In genomic region chr3:185362850-185363661, GRCh38 we compare ENCODE assay signal across 8 cellular contexts. TPM values are rescaled to one million over a fixed set of nuclear protein-coding genes. Genes with fewer than 3 reads are reported as not detected.
DNase-seq lines count a peak whose midpoint lies in the region; ATAC-seq and TF ChIP-seq lines count a peak whose summit lies in the region.

TSS of gene MAP3K13 (plus strand) at chr3:185363136. CDS start at chr3:185428582, 65,446 bp downstream.

- TF ChIP-seq EP300 in esophagus muscularis mucosa (IDR thresholded peaks at IDR 0.05), result no peak

- H3K36me3 ChIP-seq in esophagus muscularis mucosa (no peaks in the 10 kb centered on the region), stomach smooth muscle (ENCODE audit: control insufficient read depth in 2 of 2, insufficient read depth in 2 of 2, low read length in 2 of 2) (no peaks in the 10 kb centered on the region)

- no peak within 1 kb of the TSS for H3K27ac Mint-ChIP-seq in activated CD8-positive, alpha-beta T cell treated with anti-CD3 and anti-CD28 coated beads, Interleukin-2, amount 10 ng/mL, durations not matched to agents 7 days and 5 days

- H3K4me1 ChIP-seq in esophagus muscularis mucosa, result peaks cover 3 to 18% (median 11%) of the 10 kb centered on the region in 4 donors
- H3K4me1 ChIP-seq in stomach smooth muscle (ENCODE audit: control insufficient read depth, insufficient read depth, low read length), result no peaks in the 10 kb centered on the region

- H3K27me3 ChIP-seq in esophagus muscularis mucosa (no peaks in the 10 kb centered on the region), stomach smooth muscle (ENCODE audit: control insufficient read depth in 1 of 2, insufficient read depth in 2 of 2, low read length in 2 of 2) (no peaks in the 10 kb centered on the region)

- DNase-seq in CD1c-positive myeloid dendritic cell (ENCODE audit: extremely low spot score), result peak; percentile 85
- peak; percentile 95 for DNase-seq in NCI-H2227 (lab: John Stamatoyannopoulos, UW; ENCODE audit: unreplicated experiment)
- DNase-seq in activated CD8-positive, alpha-beta T cell treated with anti-CD3 and anti-CD28 coated beads, Interleukin-2, amount 10 ng/mL, durations not matched to agents 7 days and 5 days, result peak; percentile 59
- DNase-seq in esophagus muscularis mucosa (ENCODE audit: extremely low spot score), result no peak
- peak; percentile 80 for DNase-seq in middle frontal gyrus (ENCODE audit: extremely low spot score, low spot score)

- H3K9me3 ChIP-seq in esophagus muscularis mucosa (no peaks in the 10 kb centered on the region), stomach smooth muscle (ENCODE audit: control insufficient read depth in 2 of 2, low read length in 2 of 2) (no peaks in the 10 kb centered on the region)

- H3K4me3 ChIP-seq in esophagus muscularis mucosa (peak within 1 kb of the TSS; percentile 60 to 67 (median 65)), stomach smooth muscle (ENCODE audit: low read length in 2 of 2) (peak within 1 kb of the TSS; percentile 86 to 99)

- CTCF ChIA-PET in activated CD8-positive, alpha-beta T cell treated with anti-CD3 and anti-CD28 coated beads, Interleukin-2, amount 10 ng/mL, durations not matched to agents 7 days and 5 days (lab: Charles Lee), result interaction anchor here (1.2 to 2.2 kb wide), 2 partner anchors 8 to 10 kb away, joined by 6 to 10 read pairs; no protein-coding TSS in a partner anchor

- peaks cover 10% of the 10 kb centered on the region for H3K4me1 Mint-ChIP-seq in activated CD8-positive, alpha-beta T cell treated with anti-CD3 and anti-CD28 coated beads, Interleukin-2, amount 10 ng/mL, durations not matched to agents 7 days and 5 days (ENCODE audit: low read depth)

- under 1% methylated on average over 15 of the region's 17 CpGs for WGBS in esophagus muscularis mucosa

- ATAC-seq in GM19043 (IDR thresholded peaks at IDR 0.05; ENCODE audit: low read depth, unreplicated experiment) (peak; percentile 98), HG03175 (IDR thresholded peaks at IDR 0.05; ENCODE audit: unreplicated experiment) (peak; percentile 96)
- ATAC-seq in activated CD8-positive, alpha-beta T cell treated with anti-CD3 and anti-CD28 coated beads, Interleukin-2, amount 10 ng/mL, durations not matched to agents 7 days and 5 days, result peak; percentile 98

- H3K9me3 Mint-ChIP-seq in activated CD8-positive, alpha-beta T cell treated with anti-CD3 and anti-CD28 coated beads, Interleukin-2, amount 10 ng/mL, durations not matched to agents 7 days and 5 days (ENCODE audit: insufficient read depth), result no peaks in the 10 kb centered on the region

- no peak for TF ChIP-seq POLR2A in esophagus muscularis mucosa (IDR thresholded peaks at IDR 0.05; ENCODE audit: low read depth)

- POLR2A ChIA-PET in activated CD8-positive, alpha-beta T cell treated with anti-CD3 and anti-CD28 coated beads, Interleukin-2, amount 10 ng/mL, durations not matched to agents 7 days and 5 days (lab: Charles Lee), result no interaction called here

- TF ChIP-seq CTCF in esophagus muscularis mucosa (IDR thresholded peaks at IDR 0.05), result no peak

- H3K27ac ChIP-seq in esophagus muscularis mucosa (replicated peaks in 1 of 4) (peak within 1 kb of the TSS; percentile 65 to 77 (median 75)), stomach smooth muscle (ENCODE audit: low read length) (peak within 1 kb of the TSS; percentile 25)

- H3K9ac ChIP-seq in stomach smooth muscle (ENCODE audit: low read length in 2 of 2), result peak within 1 kb of the TSS; percentile 71 to 88

- peaks cover 39% of the 10 kb centered on the region for H3K27me3 Mint-ChIP-seq in activated CD8-positive, alpha-beta T cell treated with anti-CD3 and anti-CD28 coated beads, Interleukin-2, amount 10 ng/mL, durations not matched to agents 7 days and 5 days (ENCODE audit: low read depth)

- intact Hi-C loops in esophagus muscularis mucosa (cut with DNase I), result no loop called here

- H3K36me3 Mint-ChIP-seq in activated CD8-positive, alpha-beta T cell treated with anti-CD3 and anti-CD28 coated beads, Interleukin-2, amount 10 ng/mL, durations not matched to agents 7 days and 5 days (ENCODE audit: low read depth), result no peaks in the 10 kb centered on the region

- peak within 1 kb of the TSS; percentile 78 for H3K4me3 Mint-ChIP-seq in activated CD8-positive, alpha-beta T cell treated with anti-CD3 and anti-CD28 coated beads, Interleukin-2, amount 10 ng/mL, durations not matched to agents 7 days and 5 days

RNA-seq across cellular contexts. Expression of gene MAP3K13, which starts in this region (rescaled TPM):
- total RNA-seq in activated CD8-positive, alpha-beta T cell treated with anti-CD3 and anti-CD28 coated beads, Interleukin-2, amount 10 ng/mL, durations not matched to agents 7 days and 5 days, result 10 to 100 TPM; 10.6 to 12.4 TPM
- 10 to 100 TPM; 12.8 to 44.9 (median 19.6) TPM for total RNA-seq in esophagus muscularis mucosa
